19 cellular contexts compared by ENCODE assay signal in the genomic region with DNA sequence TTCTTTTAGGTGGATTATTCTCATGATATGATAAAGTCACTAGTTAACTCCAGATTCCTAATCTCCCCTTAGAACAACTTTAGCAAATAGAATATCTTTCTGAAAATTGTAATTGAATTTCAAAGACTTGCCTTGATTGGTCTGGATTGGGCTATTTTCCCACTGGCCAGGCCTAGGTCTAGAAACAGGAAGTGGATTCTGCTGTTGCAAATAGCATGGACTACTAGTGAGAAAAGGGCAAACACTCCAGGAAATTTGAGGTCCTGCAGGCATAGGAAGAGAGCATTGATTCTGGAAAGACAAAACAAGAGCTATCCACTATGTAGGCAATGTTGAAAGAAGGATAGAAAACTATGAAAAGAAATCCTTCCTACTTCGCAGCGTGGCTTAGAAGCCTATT.
DNase-seq lines count a peak whose midpoint lies in the region; ATAC-seq, FAIRE-seq and TF ChIP-seq lines count a peak whose summit lies in the region.
"Had no signal": no experiment of that assay in that cellular context is flagged by ENCODE, and none has a peak within 500 bp of the region (broad histone marks: within the 10 kb centered on the region; RNA-seq: fewer than 3 reads in every experiment).

No MANE protein-coding gene starts in this region.

- H3K9me3 Mint-ChIP-seq in WTC11 (peaks cover 6% of the 10 kb centered on the region), progenitor cell of endocrine pancreas (ENCODE audit: low read depth) (peaks cover 10% of the 10 kb centered on the region)
- H3K9me3 Mint-ChIP-seq: CD8-positive, alpha-beta T cell had no signal

- CTCF ChIA-PET in WTC11 (lab: Charles Lee): no interaction called here

- DNase-seq in GM12891 (ENCODE audit: insufficient read length, low spot score): no peak
- no peak for DNase-seq in WTC11 (ENCODE audit: low spot score)
- DNase-seq in foreskin melanocyte: peak; percentile 0
- no peak for DNase-seq in progenitor cell of endocrine pancreas (ENCODE audit: low spot score, unreplicated experiment)
- no peak for DNase-seq in activated CD4-positive, alpha-beta T cell treated with anti-CD3 and anti-CD28 coated beads for 1 hour
- no peak for DNase-seq in SIG-M5 treated with dmso at 0.1 percent for 504 hours (lab: John Stamatoyannopoulos, UW; ENCODE audit: unreplicated experiment)
- DNase-seq: CD8-positive, alpha-beta T cell; COR-L47; DMS 273 treated with DMSO at 0.1 percent for 48 hours; DMS79; GDM1; HCEC 1CT; IMR-90; KBM-7 had no signal

- POLR2A ChIA-PET in WTC11 (lab: Charles Lee): no interaction called here

- ATAC-seq in WTC11: no peak
- no peak for ATAC-seq in HG03354 (IDR thresholded peaks at IDR 0.05; ENCODE audit: poor library complexity, severe bottlenecking, unreplicated experiment)
- ATAC-seq: CD8-positive, alpha-beta T cell; GM23338 had no signal

- H3K4me3 Mint-ChIP-seq in WTC11 (no peak overlapping the region), progenitor cell of endocrine pancreas (ENCODE audit: low read depth) (no peak overlapping the region)
- H3K4me3 Mint-ChIP-seq: B cell; CD8-positive, alpha-beta T cell; GM23338 had no signal

- H3K36me3 Mint-ChIP-seq in WTC11: no peaks in the 10 kb centered on the region
- H3K36me3 Mint-ChIP-seq in progenitor cell of endocrine pancreas (ENCODE audit: insufficient read depth): peaks cover 18% of the 10 kb centered on the region
- H3K36me3 Mint-ChIP-seq: CD8-positive, alpha-beta T cell had no signal

- H3K4me1 Mint-ChIP-seq in WTC11 (peaks cover 26% of the 10 kb centered on the region), progenitor cell of endocrine pancreas (ENCODE audit: low read depth) (peaks cover 13% of the 10 kb centered on the region)
- H3K4me1 Mint-ChIP-seq: B cell had no signal

- H3K27ac Mint-ChIP-seq in WTC11: peak overlapping the region; percentile 47
- H3K27ac Mint-ChIP-seq in progenitor cell of endocrine pancreas: peak overlapping the region; percentile 92
- H3K27ac Mint-ChIP-seq: B cell; CD8-positive, alpha-beta T cell; GM23338 had no signal

- no peak for TF ChIP-seq POLR2A in GM12891 (IDR thresholded peaks at IDR 0.05; ENCODE audit: low read depth, low read length)

- no peak for FAIRE-seq in GM12891 (lab: Jason Lieb, UNC)
- FAIRE-seq: H54, HTR-8/SVneo had no signal

- no peak for TF ChIP-seq CTCF in WTC11 (IDR thresholded peaks at IDR 0.05)
- no peak for TF ChIP-seq CTCF in progenitor cell of endocrine pancreas (IDR thresholded peaks at IDR 0.05; ENCODE audit: unreplicated experiment)

- no peaks in the 10 kb centered on the region for H3K27me3 Mint-ChIP-seq in WTC11 (ENCODE audit: low read depth)
- H3K27me3 Mint-ChIP-seq in progenitor cell of endocrine pancreas: no peaks in the 10 kb centered on the region
- H3K27me3 Mint-ChIP-seq: B cell had no signal

TF ChIP-seq in GM12891, 5 proteins besides CTCF, POLR2A, EP300 and RAD21:
- TF ChIP-seq PAX5 (IDR thresholded peaks at IDR 0.05; ENCODE audit: insufficient read depth, low read length, severe bottlenecking) (no peak), SPI1 (IDR thresholded peaks at IDR 0.05; ENCODE audit: low read depth, low read length) (peak; percentile 46; the same call in 1 of the 2 replicates)
TF ChIP-seq in GM12891: peak in this region for 1.

TF ChIP-seq in WTC11, 78 proteins besides CTCF, POLR2A, EP300 and RAD21:
- TF ChIP-seq GTF2I (CRISPR knock-in tag; conservative IDR thresholded peaks at IDR 0.05) (no peak), FOXP1 (CRISPR knock-in tag; IDR thresholded peaks at IDR 0.05; ENCODE audit: borderline replicate concordance) (no peak), ZBTB21 (CRISPR knock-in tag; IDR thresholded peaks at IDR 0.05; ENCODE audit: borderline replicate concordance) (no peak)
- TF ChIP-seq, protein P1, sequence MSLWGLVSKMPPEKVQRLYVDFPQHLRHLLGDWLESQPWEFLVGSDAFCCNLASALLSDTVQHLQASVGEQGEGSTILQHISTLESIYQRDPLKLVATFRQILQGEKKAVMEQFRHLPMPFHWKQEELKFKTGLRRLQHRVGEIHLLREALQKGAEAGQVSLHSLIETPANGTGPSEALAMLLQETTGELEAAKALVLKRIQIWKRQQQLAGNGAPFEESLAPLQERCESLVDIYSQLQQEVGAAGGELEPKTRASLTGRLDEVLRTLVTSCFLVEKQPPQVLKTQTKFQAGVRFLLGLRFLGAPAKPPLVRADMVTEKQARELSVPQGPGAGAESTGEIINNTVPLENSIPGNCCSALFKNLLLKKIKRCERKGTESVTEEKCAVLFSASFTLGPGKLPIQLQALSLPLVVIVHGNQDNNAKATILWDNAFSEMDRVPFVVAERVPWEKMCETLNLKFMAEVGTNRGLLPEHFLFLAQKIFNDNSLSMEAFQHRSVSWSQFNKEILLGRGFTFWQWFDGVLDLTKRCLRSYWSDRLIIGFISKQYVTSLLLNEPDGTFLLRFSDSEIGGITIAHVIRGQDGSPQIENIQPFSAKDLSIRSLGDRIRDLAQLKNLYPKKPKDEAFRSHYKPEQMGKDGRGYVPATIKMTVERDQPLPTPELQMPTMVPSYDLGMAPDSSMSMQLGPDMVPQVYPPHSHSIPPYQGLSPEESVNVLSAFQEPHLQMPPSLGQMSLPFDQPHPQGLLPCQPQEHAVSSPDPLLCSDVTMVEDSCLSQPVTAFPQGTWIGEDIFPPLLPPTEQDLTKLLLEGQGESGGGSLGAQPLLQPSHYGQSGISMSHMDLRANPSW (CRISPR knock-in tag; conservative IDR thresholded peaks at IDR 0.05; ENCODE audit: low read depth): no peak
TF ChIP-seq in WTC11: peak in this region for 0.
